In genomic region chr12:92412931-92413685, GRCh38 we compare ENCODE assay signal across 26 cellular contexts.
"Had no signal": no experiment of that assay in that cellular context is flagged by ENCODE, and none has a peak within 500 bp of the region (broad histone marks: within the 10 kb centered on the region; RNA-seq: fewer than 3 reads in every experiment).

No MANE protein-coding gene starts in this region.

- H3K4me1 ChIP-seq: adrenal gland, ascending aorta, left lung, sigmoid colon, testis, uterus had no signal

- H3K27ac ChIP-seq: adrenal gland, ascending aorta, left lung, sigmoid colon, testis, uterus, WERI-Rb-1 had no signal

- H3K36me3 ChIP-seq: adrenal gland, ascending aorta, esophagus squamous epithelium, heart right ventricle, left lung, sigmoid colon, spleen, uterus, WERI-Rb-1 had no signal

- H3K9me3 ChIP-seq: adrenal gland, ascending aorta, esophagus squamous epithelium, left lung, spleen, testis, uterus had no signal

- DNase-seq: activated CD4-positive, alpha-beta T cell treated with anti-CD3 and anti-CD28 coated beads, Interleukin-2, amount 50 U/mL, for 1 hour; activated CD4-positive, CD25-positive, alpha-beta regulatory T cell treated with anti-CD3 and anti-CD28 coated beads, Interleukin-2, amount 50 U/mL, for 72 hours; activated CD8-positive, alpha-beta memory T cell treated with anti-CD3 and anti-CD28 coated beads for 24 hours; activated CD8-positive, alpha-beta memory T cell treated with anti-CD3 and anti-CD28 coated beads, Interleukin-2, amount 50 U/mL, for 4 hours; activated T-cell treated with anti-CD3 and anti-CD28 coated beads, Interleukin-2, amount 50 U/mL, for 24 hours; adrenal gland; cortex of kidney; endodermal cell; esophagus squamous epithelium; heart right ventricle; left lung; midbrain; natural killer cell; retina; sigmoid colon; spleen; stimulated activated CD4-positive, alpha-beta T cell treated with anti-CD3 and anti-CD28 coated beads, Interleukin-4, amount 100 ng/mL, for 1 hour; stimulated activated naive CD4-positive, alpha-beta T cell; testis; trophoblast cell; uterus; WERI-Rb-1 had no signal

- H3K27me3 ChIP-seq: adrenal gland, ascending aorta, esophagus squamous epithelium, heart right ventricle, left lung, sigmoid colon, spleen, testis, uterus had no signal

- H3K4me3 ChIP-seq: adrenal gland, ascending aorta, esophagus squamous epithelium, heart right ventricle, left lung, sigmoid colon, spleen, testis, uterus had no signal

- ATAC-seq: activated naive CD4-positive, alpha-beta T cell treated with anti-CD3 and anti-CD28 coated beads, Interleukin-2, amount 50 U/mL, for 72 hours; activated T-helper 17 cell treated with anti-CD3 and anti-CD28 coated beads, Interleukin-2, amount 50 U/mL, for 72 hours; heart right ventricle; left lung; natural killer cell had no signal

- FAIRE-seq: bronchial epithelial cell had no signal
